ENCODE assay signal across 16 cellular contexts in genomic region chr3:110459021-110459420, GRCh38.
A peak's percentile ranks its signal among the peaks of the same experiment; 100 is the strongest.
DNase-seq lines count a peak whose midpoint lies in the region; ATAC-seq and TF ChIP-seq lines count a peak whose summit lies in the region.
"Had no signal": no experiment of that assay in that cellular context is flagged by ENCODE, and none has a peak within 500 bp of the region (broad histone marks: within the 10 kb centered on the region; RNA-seq: fewer than 3 reads in every experiment).

No MANE protein-coding gene starts in this region.

- peaks cover 1 to 6% of the 10 kb centered on the region in 2 donors for H3K27me3 Mint-ChIP-seq in T-cell

- H2AFZ ChIP-seq in OCI-LY7 (ENCODE audit: low read length) = no peak overlapping the region

- no TSS peak for BruUV-seq in OCI-LY7 (replicated peaks; lab: Mats Ljungman, UMichigan)

- no peak overlapping the region for H3K27ac Mint-ChIP-seq in T-cell

- peaks cover 0 to 7% (median 3%) of the 10 kb centered on the region in 3 donors for H3K9me3 Mint-ChIP-seq in T-cell

- in situ Hi-C loops in astrocyte of the cerebellum (cut with HindIII; ENCODE audit: low sequenced_read_pairs) = no loop called here

- ATAC-seq in HG03025 (IDR thresholded peaks at IDR 0.05; ENCODE audit: low FRiP score, unreplicated experiment) = no peak
- ATAC-seq in T-cell (replicated peaks in 1 of 4) = no peak
- ATAC-seq: HCT116, SK-N-SH treated with all-trans-retinoic acid at 6 μM for 48 hours had no signal

- H3K4me3 Mint-ChIP-seq in T-cell = no peak overlapping the region

- H3K79me2 ChIP-seq in OCI-LY7 (ENCODE audit: insufficient read depth, low read depth, low read length) = no peaks in the 10 kb centered on the region

- intact Hi-C loops in OCI-LY7 (cut with micrococcal nuclease; ENCODE audit: unreplicated experiment) = no loop called here

- TF ChIP-seq CTCF in astrocyte of the cerebellum (IDR thresholded peaks at IDR 0.05; ENCODE audit: low read depth, low read length, missing control alignments) = no peak
- no peak for TF ChIP-seq CTCF in fibroblast of pulmonary artery (IDR thresholded peaks at IDR 0.05; ENCODE audit: low read length, missing control alignments)
- TF ChIP-seq CTCF in OCI-LY7 (conservative IDR thresholded peaks at IDR 0.05; ENCODE audit: low read length) = no peak

- H3K9me3 ChIP-seq in OCI-LY7 (ENCODE audit: low read length) = no peaks in the 10 kb centered on the region

- no peaks in the 10 kb centered on the region for H3K4me1 Mint-ChIP-seq in T-cell

- DNase-seq in EL = peak; percentile 4
- DNase-seq in M059J (ENCODE audit: low read depth) = peak; percentile 34
- DNase-seq in astrocyte of the cerebellum (ENCODE audit: low read depth) = peak; percentile 1
- peak; percentile 41 for DNase-seq in fibroblast of pulmonary artery (ENCODE audit: low read depth)
- no peak for DNase-seq in OCI-LY7 (ENCODE audit: low spot score)
- DNase-seq in T-cell = no peak
- DNase-seq: DMS 273 treated with DMSO at 0.1 percent for 48 hours, NCI-H2029, NCI-H2171, NCI-H446 treated with DMSO at 0.1 percent for 48 hours, NCI-H82, SHP77 treated with DMSO at 0.1 percent for 48 hours had no signal

- no peaks in the 10 kb centered on the region for H3K4me1 ChIP-seq in OCI-LY7 (ENCODE audit: insufficient read depth, low read length, poor library complexity, severe bottlenecking)

- no peak overlapping the region for H3K4me2 ChIP-seq in OCI-LY7 (ENCODE audit: low read length)

- CTCF ChIA-PET in OCI-LY7 (lab: Charles Lee; ENCODE audit: unreplicated experiment) (no interaction called here), T-cell (lab: Charles Lee) (no interaction called here)

- POLR2A ChIA-PET in OCI-LY7 (lab: Charles Lee) (no interaction called here), T-cell (lab: Charles Lee) (no interaction called here)

- H3K27ac ChIP-seq in OCI-LY7 (ENCODE audit: low read depth, low read length, poor library complexity, severe bottlenecking) = no peak overlapping the region
- H3K27ac ChIP-seq: C4-2B had no signal

- H3K36me3 Mint-ChIP-seq in T-cell = no peaks in the 10 kb centered on the region

- H4K20me1 ChIP-seq in OCI-LY7 (ENCODE audit: insufficient read depth, low read length) = no peaks in the 10 kb centered on the region

- H3K9me2 ChIP-seq in OCI-LY7 (ENCODE audit: insufficient read depth, low read length) = no peaks in the 10 kb centered on the region

- H3K36me3 ChIP-seq in OCI-LY7 (ENCODE audit: insufficient read depth, low read length) = no peaks in the 10 kb centered on the region

- no peak overlapping the region for H3K4me3 ChIP-seq in astrocyte of the cerebellum (ENCODE audit: low read depth, low read length)
- H3K4me3 ChIP-seq in fibroblast of pulmonary artery (replicated peaks; ENCODE audit: low read depth, low read length) = no peak overlapping the region
- H3K4me3 ChIP-seq in OCI-LY7 (ENCODE audit: low read depth, low read length, poor library complexity, severe bottlenecking) = no peak overlapping the region

Comparison
In these comparisons a context has a peak if more than half of its experiments do, and no peak if none do; other contexts are left out.
1. DNase-seq: peak in EL (single experiment), M059J (single experiment), astrocyte of the cerebellum (single experiment) and fibroblast of pulmonary artery (single experiment); none in OCI-LY7 (single experiment) and T-cell (0 of 34).